Comparison of ENCODE assay signal across 11 cellular contexts in the genomic region with DNA sequence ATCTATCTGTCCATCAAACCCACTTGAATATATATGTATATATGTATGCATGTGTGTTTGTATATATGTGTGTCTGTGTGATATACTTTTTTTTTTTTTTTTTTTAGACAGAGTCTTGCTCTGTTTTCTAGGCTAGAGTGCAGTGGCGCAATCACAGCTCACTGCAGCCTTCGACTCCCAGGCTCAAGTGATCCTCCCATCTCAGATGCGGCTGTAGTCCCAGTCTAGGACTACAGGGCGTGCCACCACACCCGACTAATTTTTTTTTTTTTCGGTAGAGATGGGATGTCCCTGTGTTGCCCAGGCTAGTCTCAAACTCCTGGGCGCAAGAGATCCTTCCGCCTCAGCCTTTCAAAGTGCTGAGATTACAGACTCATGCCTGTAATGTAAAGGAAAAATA. TPM values are rescaled to one million over a fixed set of nuclear protein-coding genes. Genes with fewer than 3 reads are reported as not detected.
"Had no signal": no experiment of that assay in that cellular context is flagged by ENCODE, and none has a peak within 500 bp of the region (broad histone marks: within the 10 kb centered on the region; RNA-seq: fewer than 3 reads in every experiment).

No MANE protein-coding gene starts in this region.

- DNase-seq: activated CD4-positive, alpha-beta T cell treated with anti-CD3 and anti-CD28 coated beads for 1 hour; activated CD4-positive, alpha-beta T cell treated with anti-CD3 and anti-CD28 coated beads, Interleukin-2, amount 50 U/mL, for 4 hours; activated naive CD4-positive, alpha-beta T cell; activated T-cell treated with anti-CD3 and anti-CD28 coated beads for 4 hours; aorta; effector memory CD4-positive, alpha-beta T cell; naive B cell; ovary; spleen; upper lobe of left lung had no signal

- H3K27me3 ChIP-seq: neural progenitor cell, ovary, upper lobe of left lung had no signal

- H3K4me3 ChIP-seq: neural progenitor cell, ovary, spleen, upper lobe of left lung had no signal

- H3K27ac ChIP-seq: neural progenitor cell, ovary, spleen, upper lobe of left lung had no signal

- H3K9me3 ChIP-seq: ovary, spleen, upper lobe of left lung had no signal

- H3K36me3 ChIP-seq: neural progenitor cell, ovary, spleen, upper lobe of left lung had no signal

- H3K4me1 ChIP-seq: neural progenitor cell, upper lobe of left lung had no signal

RNA-seq across cellular contexts. Expression of a gene that starts 13.0 kb away (rescaled TPM):
- polyA plus RNA-seq: ovary, spleen had no signal

RNA-seq across cellular contexts. Expression of a gene that starts 16.8 kb away (rescaled TPM):
- polyA plus RNA-seq: aorta had no signal

RNA-seq across cellular contexts. Expression of a gene that starts 32.5 kb away (rescaled TPM):
- polyA plus RNA-seq: aorta, spleen had no signal
